In the genomic region with DNA sequence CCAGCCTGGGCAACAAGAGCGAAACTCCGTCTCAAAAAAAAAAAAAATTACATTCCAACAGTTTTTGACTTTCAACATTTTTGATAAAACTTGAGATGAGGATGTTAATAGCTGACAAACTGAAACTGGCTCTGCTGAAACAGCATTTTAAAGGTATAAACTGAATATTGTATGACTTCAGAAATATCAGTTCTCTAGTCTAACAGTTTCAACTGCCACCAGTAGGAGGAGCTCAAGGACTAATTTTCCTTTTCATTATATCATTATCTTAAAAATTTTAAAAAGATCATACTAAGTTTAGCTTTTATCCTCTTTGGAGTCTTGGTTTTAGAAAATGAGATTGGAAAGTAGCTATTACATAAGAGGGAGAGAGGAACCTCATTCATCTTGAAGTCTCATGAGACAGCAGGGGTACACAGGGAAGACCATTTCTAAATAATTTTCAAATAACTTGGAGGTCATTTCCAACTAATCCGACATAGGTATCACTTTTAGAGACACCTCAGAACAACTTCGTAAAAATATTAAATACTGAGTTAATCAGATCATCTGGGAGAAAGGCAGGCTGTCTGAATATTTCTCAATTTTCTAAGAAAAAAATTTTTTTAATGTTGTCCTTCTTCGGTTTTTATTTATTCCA, we compare ENCODE assay signal across 9 cellular contexts. TPM values are rescaled to one million over a fixed set of nuclear protein-coding genes. Genes with fewer than 3 reads are reported as not detected.
DNase-seq lines count a peak whose midpoint lies in the region; ATAC-seq and TF ChIP-seq lines count a peak whose summit lies in the region.
"Had no signal": no experiment of that assay in that cellular context is flagged by ENCODE, and none has a peak within 500 bp of the region (broad histone marks: within the 10 kb centered on the region; RNA-seq: fewer than 3 reads in every experiment).

No MANE protein-coding gene starts in this region.

- no peak for DNase-seq in AG04449 (ENCODE audit: low read depth, low spot score)
- DNase-seq in EH (ENCODE audit: low read depth) = peak; percentile 57
- peak; percentile 6 for DNase-seq in NCI-H2029 (lab: John Stamatoyannopoulos, UW)
- DNase-seq in activated CD4-positive, alpha-beta T cell treated with anti-CD3 and anti-CD28 coated beads, Interleukin-2, amount 10 ng/mL, durations not matched to agents 24 days and 14 days = peak; percentile 86
- DNase-seq in fibroblast of pulmonary artery (ENCODE audit: low read depth) = peak; percentile 67
- DNase-seq in retina = peak; percentile 24

- TF ChIP-seq CTCF in AG04449 (IDR thresholded peaks at IDR 0.05; ENCODE audit: insufficient read depth, low read length, missing control alignments) (peak; percentile 51), fibroblast of pulmonary artery (IDR thresholded peaks at IDR 0.05; ENCODE audit: low read length, missing control alignments) (peak; percentile 70)

- CTCF ChIA-PET in AG04449 (lab: Yijun Ruan, JAX) = interaction anchor here (0.7 to 4.2 kb wide), 41 partner anchors 8 to 1925 kb away, joined by 3 to 83 read pairs (median 4); partner anchors contain the start of genes DARS1 and MCM6

- no peak overlapping the region for H3K4me3 ChIP-seq in AG04449 (ENCODE audit: low read depth, low read length)
- no peak overlapping the region for H3K4me3 ChIP-seq in fibroblast of pulmonary artery (replicated peaks; ENCODE audit: low read depth, low read length)

- H3K36me3 Mint-ChIP-seq in activated CD4-positive, alpha-beta T cell treated with anti-CD3 and anti-CD28 coated beads, Interleukin-2, amount 10 ng/mL, durations not matched to agents 24 days and 14 days (ENCODE audit: low read depth) = peaks cover 26% of the 10 kb centered on the region

- H3K4me3 Mint-ChIP-seq in activated CD4-positive, alpha-beta T cell treated with anti-CD3 and anti-CD28 coated beads, Interleukin-2, amount 10 ng/mL, durations not matched to agents 24 days and 14 days = no peak overlapping the region
- H3K4me3 Mint-ChIP-seq: IgD-negative memory B cell had no signal

- H3K27me3 Mint-ChIP-seq in activated CD4-positive, alpha-beta T cell treated with anti-CD3 and anti-CD28 coated beads, Interleukin-2, amount 10 ng/mL, durations not matched to agents 24 days and 14 days = no peaks in the 10 kb centered on the region
- H3K27me3 Mint-ChIP-seq: IgD-negative memory B cell had no signal

- no peak overlapping the region for H3K27ac Mint-ChIP-seq in activated CD4-positive, alpha-beta T cell treated with anti-CD3 and anti-CD28 coated beads, Interleukin-2, amount 10 ng/mL, durations not matched to agents 24 days and 14 days

- ATAC-seq in GM21737 (IDR thresholded peaks at IDR 0.05; ENCODE audit: unreplicated experiment) = no peak
- ATAC-seq in GM18502 (IDR thresholded peaks at IDR 0.05; ENCODE audit: poor library complexity, unreplicated experiment) = no peak

- peaks cover 18% of the 10 kb centered on the region for H3K4me1 Mint-ChIP-seq in activated CD4-positive, alpha-beta T cell treated with anti-CD3 and anti-CD28 coated beads, Interleukin-2, amount 10 ng/mL, durations not matched to agents 24 days and 14 days

- no peaks in the 10 kb centered on the region for H3K9me3 Mint-ChIP-seq in activated CD4-positive, alpha-beta T cell treated with anti-CD3 and anti-CD28 coated beads, Interleukin-2, amount 10 ng/mL, durations not matched to agents 24 days and 14 days
- H3K9me3 Mint-ChIP-seq: IgD-negative memory B cell had no signal

- intact Hi-C loops in activated CD4-positive, alpha-beta T cell treated with anti-CD3 and anti-CD28 coated beads, Interleukin-2, amount 10 ng/mL, durations not matched to agents 24 days and 14 days (cut with micrococcal nuclease) = loop anchor here (1.0 to 10.0 kb wide), 7 partner anchors 52 to 468 kb away; no protein-coding TSS in a partner anchor

- POLR2A ChIA-PET in AG04449 (lab: Yijun Ruan, JAX) = interaction anchor here (0.7 kb wide), 1 partner anchor 15 kb away, joined by 3 read pairs; no protein-coding TSS in a partner anchor

RNA-seq across cellular contexts. Expression of gene MCM6, which starts 37.6 kb away (rescaled TPM):
- total RNA-seq in activated CD4-positive, alpha-beta T cell treated with anti-CD3 and anti-CD28 coated beads, Interleukin-2, amount 10 ng/mL, durations not matched to agents 24 days and 14 days = 196 and 197 TPM in 2 replicates
